Comparison of ENCODE assay signal across 8 cellular contexts in the genomic region with DNA sequence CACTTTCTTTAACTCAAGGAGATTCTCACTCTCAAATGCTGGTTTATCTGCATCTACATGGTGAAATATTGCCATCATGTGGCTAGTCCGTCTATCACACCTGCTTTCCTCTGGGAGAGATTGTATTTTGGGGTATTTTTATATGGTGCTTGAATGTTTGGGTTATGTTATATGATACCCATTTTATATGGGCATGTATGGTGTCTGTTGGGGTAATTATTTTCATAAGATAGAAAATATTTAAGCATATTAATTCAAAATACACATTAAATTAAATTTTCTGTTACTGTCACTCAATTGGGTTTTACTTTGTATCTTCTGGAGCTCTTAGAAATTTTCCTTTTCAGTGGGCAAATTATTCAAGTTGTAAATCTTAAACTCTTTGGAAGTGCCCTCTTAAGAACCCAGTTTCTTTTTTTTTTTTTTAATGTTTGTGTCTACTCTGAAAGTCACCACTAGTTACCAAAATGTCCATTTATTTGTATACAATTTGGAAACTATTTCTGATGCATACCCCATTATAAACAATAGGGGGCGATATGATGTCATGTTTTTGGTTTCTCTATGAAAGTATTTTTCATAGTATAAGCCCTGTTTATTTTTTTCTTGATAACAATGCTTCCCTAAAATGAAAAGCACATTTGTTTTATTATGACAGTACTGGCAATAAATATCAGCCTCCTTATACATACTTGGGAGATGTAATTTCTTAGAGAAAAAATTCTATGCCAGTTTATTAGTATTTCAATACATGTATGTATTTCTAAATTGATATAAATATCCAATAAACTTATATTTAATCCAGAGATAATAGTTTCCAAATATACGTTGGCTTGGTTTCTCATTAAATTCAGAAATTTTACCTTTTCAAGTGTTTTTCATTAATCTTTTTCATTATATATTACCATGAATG. TPM values are rescaled to one million over a fixed set of nuclear protein-coding genes. Genes with fewer than 3 reads are reported as not detected.
DNase-seq lines count a peak whose midpoint lies in the region; ATAC-seq and TF ChIP-seq lines count a peak whose summit lies in the region.

No MANE protein-coding gene starts in this region.

- H3K9me3 ChIP-seq in OCI-LY7 (ENCODE audit: low read length) (no peaks in the 10 kb centered on the region), neuronal stem cell (replicated peaks in 1 of 2; ENCODE audit: control insufficient read depth in 2 of 2, insufficient read depth in 1 of 2, low read depth in 1 of 2, low read length in 2 of 2) (no peaks in the 10 kb centered on the region)

- no CpG with 5 or more reads among the region's 3 CpGs for WGBS in neuronal stem cell (ENCODE audit: extremely low coverage in 2 of 2, insufficient read length in 2 of 2, insufficient replicate concordance in 1 of 2), 2 donors

- H3K23ac ChIP-seq in neuronal stem cell (ENCODE audit: low read depth, low read length, poor library complexity) = no peak overlapping the region

- H2BK12ac ChIP-seq in neuronal stem cell (ENCODE audit: low read length) = no peak overlapping the region

- no peak overlapping the region for H3K14ac ChIP-seq in neuronal stem cell (ENCODE audit: low read length)

- ATAC-seq in GM21526 (IDR thresholded peaks at IDR 0.05; ENCODE audit: low FRiP score, unreplicated experiment) = peak; percentile 83

- no peak overlapping the region for H3K4me3 ChIP-seq in OCI-LY7 (ENCODE audit: low read depth, low read length, poor library complexity, severe bottlenecking)
- H3K4me3 ChIP-seq in dorsolateral prefrontal cortex = no peak overlapping the region
- no peak overlapping the region for H3K4me3 ChIP-seq in neuronal stem cell (ENCODE audit: low read length in 2 of 2)

- H3K4me1 ChIP-seq in OCI-LY7 (ENCODE audit: insufficient read depth, low read length, poor library complexity, severe bottlenecking) = no peaks in the 10 kb centered on the region
- H3K4me1 ChIP-seq in neuronal stem cell (ENCODE audit: control insufficient read depth in 2 of 2, insufficient read depth in 1 of 2, low read depth in 1 of 2, low read length in 2 of 2) = no peaks in the 10 kb centered on the region

- H2AK5ac ChIP-seq in neuronal stem cell (ENCODE audit: low read depth, low read length) = no peak overlapping the region

- no peaks in the 10 kb centered on the region for H3K36me3 ChIP-seq in OCI-LY7 (ENCODE audit: insufficient read depth, low read length)
- no peaks in the 10 kb centered on the region for H3K36me3 ChIP-seq in neuronal stem cell (replicated peaks in 1 of 2; ENCODE audit: control insufficient read depth in 2 of 2, insufficient read depth in 2 of 2, low read length in 2 of 2)

- POLR2A ChIA-PET in OCI-LY7 (lab: Charles Lee) = interaction anchor here (0.7 kb wide), 1 partner anchor 873 kb away, joined by 3 read pairs; no protein-coding TSS in a partner anchor

- no peak overlapping the region for H3K18ac ChIP-seq in neuronal stem cell (ENCODE audit: low read length)

- H3K27me3 ChIP-seq in dorsolateral prefrontal cortex = peaks cover 0 to 2% (median 0%) of the 10 kb centered on the region in 45 donors
- no peaks in the 10 kb centered on the region for H3K27me3 ChIP-seq in neuronal stem cell (ENCODE audit: control insufficient read depth in 3 of 3, insufficient read depth in 3 of 3, low read depth in 1 of 3, low read length in 3 of 3)

- H4K20me1 ChIP-seq in OCI-LY7 (ENCODE audit: insufficient read depth, low read length) = no peaks in the 10 kb centered on the region

- no peaks in the 10 kb centered on the region for H3K79me2 ChIP-seq in OCI-LY7 (ENCODE audit: insufficient read depth, low read depth, low read length)

- peak; percentile 7 for DNase-seq in activated CD4-positive, alpha-beta T cell treated with anti-CD3 and anti-CD28 coated beads for 48 hours
- no peak for DNase-seq in activated CD4-positive, alpha-beta T cell treated with anti-CD3 and anti-CD28 coated beads, Interleukin-2, amount 50 U/mL, for 1 hour
- DNase-seq in HPDE6-E6E7 (ENCODE audit: extremely low spot score) (peak; percentile 16), OCI-LY7 (ENCODE audit: low spot score) (peak; percentile 42), dorsolateral prefrontal cortex (peak in 1 of 10 donors; percentile 7), neuronal stem cell (ENCODE audit: low spot score) (peak; percentile 29), T-helper 9 cell (no peak)

- H3K9me2 ChIP-seq in OCI-LY7 (ENCODE audit: insufficient read depth, low read length) = no peaks in the 10 kb centered on the region

- H3K4me2 ChIP-seq in OCI-LY7 (ENCODE audit: low read length) (no peak overlapping the region), neuronal stem cell (ENCODE audit: insufficient read depth, low read length, poor library complexity, severe bottlenecking) (no peak overlapping the region)

- no peak overlapping the region for H2AFZ ChIP-seq in OCI-LY7 (ENCODE audit: low read length)
- no peak overlapping the region for H2AFZ ChIP-seq in neuronal stem cell (ENCODE audit: low read length)

- H3K27ac ChIP-seq in OCI-LY7 (ENCODE audit: low read depth, low read length, poor library complexity, severe bottlenecking) (no peak overlapping the region), dorsolateral prefrontal cortex (no peak overlapping the region), neuronal stem cell (replicated peaks; ENCODE audit: low read length) (no peak overlapping the region)

- intact Hi-C loops in OCI-LY7 (cut with micrococcal nuclease; ENCODE audit: unreplicated experiment) (loop anchor here (2.0 to 10.0 kb wide), 3 partner anchors 424 to 579 kb away; no protein-coding TSS in a partner anchor), dorsolateral prefrontal cortex (cut with DNase I) (no loop called here)

- CTCF ChIA-PET in OCI-LY7 (lab: Charles Lee; ENCODE audit: unreplicated experiment) = no interaction called here

- no peak overlapping the region for H4K8ac ChIP-seq in neuronal stem cell (ENCODE audit: low read depth, low read length)

- TF ChIP-seq CTCF in OCI-LY7 (conservative IDR thresholded peaks at IDR 0.05; ENCODE audit: low read length) = peak; percentile 83
- peak; percentile 30 to 77 (median 52) for TF ChIP-seq CTCF in dorsolateral prefrontal cortex (IDR thresholded peaks at IDR 0.05 in 54 of 56, conservative IDR thresholded peaks at IDR 0.05 in 2 of 56; ENCODE audit: low read depth in 1 of 56, partially characterized antibody in 56 of 56)

- BruUV-seq in OCI-LY7 (replicated peaks; lab: Mats Ljungman, UMichigan) = no TSS peak

- no peak overlapping the region for H2BK120ac ChIP-seq in neuronal stem cell (ENCODE audit: low read depth, low read length)

- H3K79me1 ChIP-seq in neuronal stem cell (ENCODE audit: low read depth, low read length) = no peaks in the 10 kb centered on the region

- no peak overlapping the region for H3K4ac ChIP-seq in neuronal stem cell (ENCODE audit: low read length)

- no peak overlapping the region for H2BK15ac ChIP-seq in neuronal stem cell (ENCODE audit: low read length)

- H4K91ac ChIP-seq in neuronal stem cell (ENCODE audit: low read depth, low read length, poor library complexity) = no peak overlapping the region

- no peak overlapping the region for H2BK5ac ChIP-seq in neuronal stem cell (ENCODE audit: low read length)

- no peak overlapping the region for H3K9ac ChIP-seq in neuronal stem cell (ENCODE audit: low read depth, low read length, poor library complexity)

RNA-seq across cellular contexts. Expression of a gene that starts 36.1 kb away (rescaled TPM):
- not detected in 2 replicates for total RNA-seq in OCI-LY7 (2014; rRNA removed; shearing (Covaris generic))
- total RNA-seq in OCI-LY7 (2022) = not detected in 2 replicates
- under 1 TPM in 12 of 120 experiments, not detected in 108; 0.23 to 0.66 (median 0.37) TPM for total RNA-seq in dorsolateral prefrontal cortex
- polyA plus RNA-seq in neuronal stem cell (2013, experiment 1 of 2) = not detected
- not detected for polyA plus RNA-seq in neuronal stem cell (2013, experiment 2 of 2)

Comparison
In these comparisons a context has a peak if more than half of its experiments do, and no peak if none do; other contexts are left out.
1. DNase-seq: peak in activated CD4-positive, alpha-beta T cell treated with anti-CD3 and anti-CD28 coated beads for 48 hours (single experiment), HPDE6-E6E7 (single experiment), OCI-LY7 (single experiment) and neuronal stem cell (single experiment); none in activated CD4-positive, alpha-beta T cell treated with anti-CD3 and anti-CD28 coated beads, Interleukin-2, amount 50 U/mL, for 1 hour (single experiment) and T-helper 9 cell (single experiment).